In genomic region chr22:39994566-39995345, GRCh38 we compare ENCODE assay signal across 8 cellular contexts. TPM values are rescaled to one million over a fixed set of nuclear protein-coding genes. Genes with fewer than 3 reads are reported as not detected.
DNase-seq lines count a peak whose midpoint lies in the region; ATAC-seq and TF ChIP-seq lines count a peak whose summit lies in the region.

TSS of gene FAM83F (plus strand) at chr22:39994954. CDS start at chr22:39995043, 89 bp downstream.

- no peak for TF ChIP-seq CTCF in kidney epithelial cell (IDR thresholded peaks at IDR 0.05; ENCODE audit: insufficient read depth, low read length, poor library complexity, severe bottlenecking)
- no peak for TF ChIP-seq CTCF in stomach (IDR thresholded peaks at IDR 0.05)

- H3K27me3 ChIP-seq in kidney epithelial cell (ENCODE audit: control insufficient read depth, insufficient read depth, low read length) (peaks cover 14% of the 10 kb centered on the region), stomach (peaks cover 0 to 26% (median 13%) of the 10 kb centered on the region in 3 donors)

- no peak for TF ChIP-seq POLR2A in stomach (IDR thresholded peaks at IDR 0.05)

- DNase-seq in left cardiac atrium (no peak), Right ventricle myocardium inferior (ENCODE audit: missing footprints) (no peak), kidney epithelial cell (ENCODE audit: low read depth) (no peak), stomach (peak; percentile 73), DMS114 treated with DMSO at 0.1 percent for 48 hours (lab: John Stamatoyannopoulos, UW; ENCODE audit: unreplicated experiment) (no peak), midbrain (lab: John Stamatoyannopoulos, UW) (no peak), NAMALWA (ENCODE audit: low spot score) (no peak)
- DNase-seq in activated naive CD8-positive, alpha-beta T cell treated with anti-CD3 and anti-CD28 coated beads for 36 hours, result peak; percentile 68

- H3K9me3 ChIP-seq in stomach, result no peaks in the 10 kb centered on the region

- H3K4me3 Mint-ChIP-seq in activated naive CD8-positive, alpha-beta T cell treated with anti-CD3 and anti-CD28 coated beads for 36 hours, result peak within 1 kb of the TSS; percentile 35

- intact Hi-C loops in left cardiac atrium (cut with DNase I), result no loop called here
- intact Hi-C loops in Right ventricle myocardium inferior (cut with DNase I), result no loop called here
- intact Hi-C loops in stomach (cut with DNase I; ENCODE audit: low total_unique reads), result no loop called here

- ATAC-seq in left cardiac atrium (peak; percentile 39 to 52), Right ventricle myocardium inferior (no peak)

- peak within 1 kb of the TSS; percentile 66 to 94 (median 85) for H3K27ac ChIP-seq in stomach

- TF ChIP-seq EP300 in stomach (IDR thresholded peaks at IDR 0.05), result no peak

- peaks cover 5% of the 10 kb centered on the region for H3K27me3 Mint-ChIP-seq in activated naive CD8-positive, alpha-beta T cell treated with anti-CD3 and anti-CD28 coated beads for 36 hours

- H3K9me3 Mint-ChIP-seq in activated naive CD8-positive, alpha-beta T cell treated with anti-CD3 and anti-CD28 coated beads for 36 hours, result no peaks in the 10 kb centered on the region

- H3K4me1 ChIP-seq in stomach, result peaks cover 36 to 80% (median 63%) of the 10 kb centered on the region in 4 donors

- H3K4me3 ChIP-seq in kidney epithelial cell (ENCODE audit: low read depth, low read length) (peak within 1 kb of the TSS; percentile 22), stomach (peak within 1 kb of the TSS; percentile 46 to 53 (median 50))

- WGBS in stomach, 5 donors, result 2 to 10% (median 5%) methylated on average over 46 to 109 of the region's 109 CpGs

- H3K36me3 Mint-ChIP-seq in activated naive CD8-positive, alpha-beta T cell treated with anti-CD3 and anti-CD28 coated beads for 36 hours, result no peaks in the 10 kb centered on the region

- peak within 1 kb of the TSS; percentile 84 for H3K27ac Mint-ChIP-seq in activated naive CD8-positive, alpha-beta T cell treated with anti-CD3 and anti-CD28 coated beads for 36 hours

- H3K36me3 ChIP-seq in kidney epithelial cell (ENCODE audit: control insufficient read depth, insufficient read depth, low read length) (no peaks in the 10 kb centered on the region), stomach (no peaks in the 10 kb centered on the region)

- H3K4me1 Mint-ChIP-seq in activated naive CD8-positive, alpha-beta T cell treated with anti-CD3 and anti-CD28 coated beads for 36 hours, result peaks cover 13% of the 10 kb centered on the region

RNA-seq across cellular contexts. Expression of gene FAM83F, which starts in this region (rescaled TPM):
- total RNA-seq in left cardiac atrium, result 1 to 10 TPM; 2.2 to 2.4 TPM
- total RNA-seq in Right ventricle myocardium inferior, result 6.1 TPM
- total RNA-seq in activated naive CD8-positive, alpha-beta T cell treated with anti-CD3 and anti-CD28 coated beads for 36 hours, result 1 to 10 TPM; 3.4 to 3.6 TPM
- total RNA-seq in kidney epithelial cell, result 5.8 and 6.9 TPM in 2 replicates
- total RNA-seq in stomach, result 10 to 100 TPM in 2 of 5 donors, 1 to 10 TPM in 2, under 1 TPM in 1; under 0.01 to 17.4 (median 7.3) TPM
- polyA plus RNA-seq in stomach, result 10 to 100 TPM in 1 of 3 donors, 1 to 10 TPM in 2; 5.7 to 14.2 (median 7.8) TPM

Comparison
In these comparisons a context has a peak if more than half of its experiments do, and no peak if none do; other contexts are left out.
1. DNase-seq: peak in activated naive CD8-positive, alpha-beta T cell treated with anti-CD3 and anti-CD28 coated beads for 36 hours (single experiment) and stomach (single experiment); none in left cardiac atrium (single experiment), Right ventricle myocardium inferior (single experiment), kidney epithelial cell (single experiment), DMS114 treated with DMSO at 0.1 percent for 48 hours (single experiment), midbrain (single experiment) and NAMALWA (single experiment).